In the genomic region with DNA sequence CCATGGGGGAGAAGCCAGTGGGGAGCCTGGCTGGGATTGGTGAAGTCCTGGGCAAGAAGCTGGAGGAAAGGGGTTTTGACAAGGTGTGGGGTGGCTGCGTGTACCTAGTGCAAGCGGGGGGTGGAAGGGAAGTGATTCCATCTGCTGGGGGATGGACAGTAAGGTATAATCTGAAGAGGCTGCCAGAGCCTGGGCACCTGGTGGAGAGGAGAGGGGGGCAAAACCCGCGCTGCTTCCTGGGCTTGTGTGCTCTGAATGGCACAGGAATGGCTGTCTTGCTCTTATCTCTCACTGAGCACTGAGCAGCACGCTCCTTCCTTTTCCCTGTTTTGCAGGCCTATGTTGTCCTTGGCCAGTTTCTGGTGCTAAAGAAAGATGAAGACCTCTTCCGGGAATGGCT, we compare ENCODE assay signal across 9 cellular contexts. TPM values are rescaled to one million over a fixed set of nuclear protein-coding genes. Genes with fewer than 3 reads are reported as not detected.
DNase-seq lines count a peak whose midpoint lies in the region; ATAC-seq lines count a peak whose summit lies in the region.
"Had no signal": no experiment of that assay in that cellular context is flagged by ENCODE, and none has a peak within 500 bp of the region (broad histone marks: within the 10 kb centered on the region; RNA-seq: fewer than 3 reads in every experiment).

No MANE protein-coding gene starts in this region.

- peak overlapping the region; percentile 100 for H3K4me3 Mint-ChIP-seq in activated CD4-positive, alpha-beta T cell treated with anti-CD3 and anti-CD28 coated beads for 36 hours
- peak overlapping the region; percentile 76 to 99 (median 98) for H3K4me3 Mint-ChIP-seq in immature natural killer cell

- peak overlapping the region; percentile 98 for H3K27ac ChIP-seq in substantia nigra (ENCODE audit: low read depth, low read length, poor library complexity, severe bottlenecking)

- peak overlapping the region; percentile 85 for H3K27ac Mint-ChIP-seq in activated CD4-positive, alpha-beta T cell treated with anti-CD3 and anti-CD28 coated beads for 36 hours
- peak overlapping the region; percentile 94 to 96 for H3K27ac Mint-ChIP-seq in activated naive CD4-positive, alpha-beta T cell treated with anti-CD3 and anti-CD28 coated beads, Interleukin-2, amount 50 U/mL, for 72 hours
- H3K27ac Mint-ChIP-seq in immature natural killer cell = peak overlapping the region; percentile 77 to 96 (median 84)

- H3K27me3 Mint-ChIP-seq in activated CD4-positive, alpha-beta T cell treated with anti-CD3 and anti-CD28 coated beads for 36 hours = no peaks in the 10 kb centered on the region
- H3K27me3 Mint-ChIP-seq in immature natural killer cell (ENCODE audit: low read depth in 3 of 3) = peaks cover 8 to 13% (median 9%) of the 10 kb centered on the region in 3 donors

- CTCF ChIA-PET in activated CD4-positive, alpha-beta T cell treated with anti-CD3 and anti-CD28 coated beads for 36 hours (lab: Charles Lee) = interaction anchor here (1.1 to 1.5 kb wide), 6 partner anchors 8 to 132 kb away, joined by 3 to 7 read pairs (median 4); a partner anchor contains a TSS

- intact Hi-C loops in activated CD4-positive, alpha-beta T cell treated with anti-CD3 and anti-CD28 coated beads for 36 hours (cut with DNase I, micrococcal nuclease) = loop anchor here (2.0 to 5.0 kb wide), 6 partner anchors 20 to 589 kb away; a partner anchor contains a TSS

- ATAC-seq in activated CD4-positive, alpha-beta T cell treated with anti-CD3 and anti-CD28 coated beads for 36 hours = no peak
- no peak for ATAC-seq in activated naive CD4-positive, alpha-beta T cell treated with anti-CD3 and anti-CD28 coated beads, Interleukin-2, amount 50 U/mL, for 72 hours
- no peak for ATAC-seq in HG02840 (IDR thresholded peaks at IDR 0.05; ENCODE audit: low FRiP score, unreplicated experiment)

- H3K4me1 Mint-ChIP-seq in activated CD4-positive, alpha-beta T cell treated with anti-CD3 and anti-CD28 coated beads for 36 hours = peaks cover 33% of the 10 kb centered on the region
- H3K4me1 Mint-ChIP-seq in immature natural killer cell = peaks cover 42 to 50% of the 10 kb centered on the region in 2 donors

- peaks cover 49% of the 10 kb centered on the region for H3K36me3 Mint-ChIP-seq in activated CD4-positive, alpha-beta T cell treated with anti-CD3 and anti-CD28 coated beads for 36 hours (ENCODE audit: low read depth)
- peaks cover 34 to 44% of the 10 kb centered on the region in 2 donors for H3K36me3 Mint-ChIP-seq in activated naive CD4-positive, alpha-beta T cell treated with anti-CD3 and anti-CD28 coated beads, Interleukin-2, amount 50 U/mL, for 72 hours
- H3K36me3 Mint-ChIP-seq in immature natural killer cell = peaks cover 0 to 20% (median 13%) of the 10 kb centered on the region in 3 donors

- DNase-seq in activated CD4-positive, alpha-beta T cell treated with anti-CD3 and anti-CD28 coated beads for 36 hours = no peak
- no peak for DNase-seq in activated CD4-positive, alpha-beta T cell treated with anti-CD3 and anti-CD28 coated beads, Interleukin-2, amount 50 U/mL, for 48 hours
- DNase-seq in activated naive CD4-positive, alpha-beta T cell treated with anti-CD3 and anti-CD28 coated beads, Interleukin-2, amount 50 U/mL, for 72 hours (ENCODE audit: low spot score in 2 of 2) = no peak
- DNase-seq in immature natural killer cell (no peak), substantia nigra (lab: John Stamatoyannopoulos, UW) (no peak), cerebellar cortex (ENCODE audit: low spot score) (no peak), NCI-H510A (lab: John Stamatoyannopoulos, UW) (no peak)
- DNase-seq: activated effector memory CD4-positive, alpha-beta T cell treated with anti-CD3 and anti-CD28 coated beads, Interleukin-2, amount 50 U/mL, for 16 hours had no signal

- POLR2A ChIA-PET in activated CD4-positive, alpha-beta T cell treated with anti-CD3 and anti-CD28 coated beads for 36 hours (lab: Charles Lee) = interaction anchor here (0.7 to 1.5 kb wide), 2 partner anchors 115 to 192 kb away, joined by 4 to 5 read pairs; a partner anchor contains a TSS

- no peaks in the 10 kb centered on the region for H3K9me3 Mint-ChIP-seq in activated CD4-positive, alpha-beta T cell treated with anti-CD3 and anti-CD28 coated beads for 36 hours (ENCODE audit: low read depth)
- H3K9me3 Mint-ChIP-seq in activated naive CD4-positive, alpha-beta T cell treated with anti-CD3 and anti-CD28 coated beads, Interleukin-2, amount 50 U/mL, for 72 hours = no peaks in the 10 kb centered on the region
- H3K9me3 Mint-ChIP-seq in immature natural killer cell = no peaks in the 10 kb centered on the region

RNA-seq across cellular contexts. Expression of a gene that starts 1.0 kb away (rescaled TPM):
- 100 to 1,000 TPM; 233 to 293 TPM for total RNA-seq in activated CD4-positive, alpha-beta T cell treated with anti-CD3 and anti-CD28 coated beads for 36 hours
- 100 to 1,000 TPM; 242 to 310 TPM for total RNA-seq in activated naive CD4-positive, alpha-beta T cell treated with anti-CD3 and anti-CD28 coated beads, Interleukin-2, amount 50 U/mL, for 72 hours
- polyA plus RNA-seq in immature natural killer cell = 100 to 1,000 TPM; 212 to 366 (median 295) TPM

RNA-seq across cellular contexts. Expression of a gene that starts 1.3 kb away (rescaled TPM):
- 10 to 100 TPM; 45.1 to 52.2 TPM for total RNA-seq in activated CD4-positive, alpha-beta T cell treated with anti-CD3 and anti-CD28 coated beads for 36 hours
- 10 to 100 TPM; 47.5 to 86.8 TPM for total RNA-seq in activated naive CD4-positive, alpha-beta T cell treated with anti-CD3 and anti-CD28 coated beads, Interleukin-2, amount 50 U/mL, for 72 hours
- 10 to 100 TPM; 14.0 to 26.0 (median 21.0) TPM for polyA plus RNA-seq in immature natural killer cell

RNA-seq across cellular contexts. Expression of a gene that starts 8.5 kb away (rescaled TPM):
- total RNA-seq in activated CD4-positive, alpha-beta T cell treated with anti-CD3 and anti-CD28 coated beads for 36 hours = not detected
- total RNA-seq in activated naive CD4-positive, alpha-beta T cell treated with anti-CD3 and anti-CD28 coated beads, Interleukin-2, amount 50 U/mL, for 72 hours = under 1 TPM in 1 of 2 donors, not detected in 1; 0.43 TPM
- not detected for polyA plus RNA-seq in immature natural killer cell

RNA-seq across cellular contexts. Expression of a gene that starts 23.0 kb away (rescaled TPM):
- total RNA-seq in activated CD4-positive, alpha-beta T cell treated with anti-CD3 and anti-CD28 coated beads for 36 hours = not detected
- total RNA-seq in activated naive CD4-positive, alpha-beta T cell treated with anti-CD3 and anti-CD28 coated beads, Interleukin-2, amount 50 U/mL, for 72 hours = under 1 TPM in 1 of 2 donors, not detected in 1; 0.80 TPM
- polyA plus RNA-seq in immature natural killer cell = 10 to 100 TPM; 17.2 to 41.1 (median 20.8) TPM

RNA-seq across cellular contexts. Expression of a gene that starts 41.8 kb away (rescaled TPM):
- total RNA-seq in activated CD4-positive, alpha-beta T cell treated with anti-CD3 and anti-CD28 coated beads for 36 hours = 10 to 100 TPM; 54.7 to 84.5 TPM
- 10 to 100 TPM; 53.1 to 60.2 TPM for total RNA-seq in activated naive CD4-positive, alpha-beta T cell treated with anti-CD3 and anti-CD28 coated beads, Interleukin-2, amount 50 U/mL, for 72 hours
- polyA plus RNA-seq in immature natural killer cell = 10 to 100 TPM in 2 of 3 donors, 1 to 10 TPM in 1; 7.5 to 53.0 (median 16.1) TPM
